Comparison of ENCODE assay signal across 2 cellular contexts in the genomic region with DNA sequence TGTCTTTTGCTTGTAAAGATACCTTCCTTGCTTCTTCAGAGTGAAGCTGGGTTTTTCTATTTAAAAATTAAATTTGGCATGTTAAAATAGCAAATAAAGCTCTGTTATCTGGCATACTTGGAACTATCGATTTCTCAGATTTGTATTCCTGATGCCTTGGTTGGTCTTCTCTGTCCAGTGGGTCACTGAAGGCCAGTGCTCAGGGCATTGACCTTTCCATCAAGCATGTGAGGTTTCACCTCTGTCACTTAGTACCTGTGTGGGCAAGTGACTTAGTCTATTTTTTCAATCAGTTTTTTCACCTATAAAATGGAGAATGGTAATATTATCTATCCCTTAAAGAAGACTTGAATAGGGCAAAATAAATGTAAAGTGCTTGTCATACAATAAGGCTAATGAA.
TF ChIP-seq lines count a peak whose summit lies in the region.

No MANE protein-coding gene starts in this region.

TF ChIP-seq in liver, 16 proteins besides CTCF, POLR2A, EP300 and RAD21 (continued from another document):
- TF ChIP-seq HNF4A (conservative IDR thresholded peaks at IDR 0.05) (peak; percentile 57 to 60), YY1 (IDR thresholded peaks at IDR 0.05) (no peak), FOXA1 (IDR thresholded peaks at IDR 0.05) (no peak), FOXA2 (IDR thresholded peaks at IDR 0.05) (no peak), HNF4G (IDR thresholded peaks at IDR 0.05) (no peak), RXRA (IDR thresholded peaks at IDR 0.05) (peak; percentile 93 to 94), EGR1 (IDR thresholded peaks at IDR 0.05; ENCODE audit: low read depth in 2 of 2) (no peak)
- TF ChIP-seq, protein P1, sequence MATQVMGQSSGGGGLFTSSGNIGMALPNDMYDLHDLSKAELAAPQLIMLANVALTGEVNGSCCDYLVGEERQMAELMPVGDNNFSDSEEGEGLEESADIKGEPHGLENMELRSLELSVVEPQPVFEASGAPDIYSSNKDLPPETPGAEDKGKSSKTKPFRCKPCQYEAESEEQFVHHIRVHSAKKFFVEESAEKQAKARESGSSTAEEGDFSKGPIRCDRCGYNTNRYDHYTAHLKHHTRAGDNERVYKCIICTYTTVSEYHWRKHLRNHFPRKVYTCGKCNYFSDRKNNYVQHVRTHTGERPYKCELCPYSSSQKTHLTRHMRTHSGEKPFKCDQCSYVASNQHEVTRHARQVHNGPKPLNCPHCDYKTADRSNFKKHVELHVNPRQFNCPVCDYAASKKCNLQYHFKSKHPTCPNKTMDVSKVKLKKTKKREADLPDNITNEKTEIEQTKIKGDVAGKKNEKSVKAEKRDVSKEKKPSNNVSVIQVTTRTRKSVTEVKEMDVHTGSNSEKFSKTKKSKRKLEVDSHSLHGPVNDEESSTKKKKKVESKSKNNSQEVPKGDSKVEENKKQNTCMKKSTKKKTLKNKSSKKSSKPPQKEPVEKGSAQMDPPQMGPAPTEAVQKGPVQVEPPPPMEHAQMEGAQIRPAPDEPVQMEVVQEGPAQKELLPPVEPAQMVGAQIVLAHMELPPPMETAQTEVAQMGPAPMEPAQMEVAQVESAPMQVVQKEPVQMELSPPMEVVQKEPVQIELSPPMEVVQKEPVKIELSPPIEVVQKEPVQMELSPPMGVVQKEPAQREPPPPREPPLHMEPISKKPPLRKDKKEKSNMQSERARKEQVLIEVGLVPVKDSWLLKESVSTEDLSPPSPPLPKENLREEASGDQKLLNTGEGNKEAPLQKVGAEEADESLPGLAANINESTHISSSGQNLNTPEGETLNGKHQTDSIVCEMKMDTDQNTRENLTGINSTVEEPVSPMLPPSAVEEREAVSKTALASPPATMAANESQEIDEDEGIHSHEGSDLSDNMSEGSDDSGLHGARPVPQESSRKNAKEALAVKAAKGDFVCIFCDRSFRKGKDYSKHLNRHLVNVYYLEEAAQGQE (IDR thresholded peaks at IDR 0.05): no peak
- TF ChIP-seq, protein P2, sequence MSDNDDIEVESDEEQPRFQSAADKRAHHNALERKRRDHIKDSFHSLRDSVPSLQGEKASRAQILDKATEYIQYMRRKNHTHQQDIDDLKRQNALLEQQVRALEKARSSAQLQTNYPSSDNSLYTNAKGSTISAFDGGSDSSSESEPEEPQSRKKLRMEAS (IDR thresholded peaks at IDR 0.05): peak; percentile 7
- TF ChIP-seq, protein P3, sequence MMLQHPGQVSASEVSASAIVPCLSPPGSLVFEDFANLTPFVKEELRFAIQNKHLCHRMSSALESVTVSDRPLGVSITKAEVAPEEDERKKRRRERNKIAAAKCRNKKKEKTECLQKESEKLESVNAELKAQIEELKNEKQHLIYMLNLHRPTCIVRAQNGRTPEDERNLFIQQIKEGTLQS (IDR thresholded peaks at IDR 0.05): no peak

TF ChIP-seq in HepG2, 621 proteins besides CTCF, POLR2A, EP300 and RAD21 (continued from another document):
- TF ChIP-seq, protein P4, sequence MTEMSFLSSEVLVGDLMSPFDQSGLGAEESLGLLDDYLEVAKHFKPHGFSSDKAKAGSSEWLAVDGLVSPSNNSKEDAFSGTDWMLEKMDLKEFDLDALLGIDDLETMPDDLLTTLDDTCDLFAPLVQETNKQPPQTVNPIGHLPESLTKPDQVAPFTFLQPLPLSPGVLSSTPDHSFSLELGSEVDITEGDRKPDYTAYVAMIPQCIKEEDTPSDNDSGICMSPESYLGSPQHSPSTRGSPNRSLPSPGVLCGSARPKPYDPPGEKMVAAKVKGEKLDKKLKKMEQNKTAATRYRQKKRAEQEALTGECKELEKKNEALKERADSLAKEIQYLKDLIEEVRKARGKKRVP (CRISPR knock-in tag; IDR thresholded peaks at IDR 0.05): no peak
- TF ChIP-seq ZNF709 (CRISPR knock-in tag; IDR thresholded peaks at IDR 0.05) (no peak), ZFP62 (CRISPR knock-in tag; IDR thresholded peaks at IDR 0.05) (no peak), GTF2F1 (IDR thresholded peaks at IDR 0.05; ENCODE audit: low read length) (no peak), ZNF451 (CRISPR knock-in tag; IDR thresholded peaks at IDR 0.05) (no peak), ATF7-NPFF (CRISPR knock-in tag; IDR thresholded peaks at IDR 0.05; ENCODE audit: low read depth) (no peak), HOXA5 (CRISPR knock-in tag; IDR thresholded peaks at IDR 0.05) (no peak), MBNL3 (CRISPR knock-in tag; conservative IDR thresholded peaks at IDR 0.05) (no peak), SMARCC2 (IDR thresholded peaks at IDR 0.05) (no peak)
- TF ChIP-seq, protein P3 (CRISPR knock-in tag; IDR thresholded peaks at IDR 0.05): no peak
